20 cellular contexts compared by ENCODE assay signal in genomic region chr12:104701756-104702155, GRCh38.
"Had no signal": no experiment of that assay in that cellular context is flagged by ENCODE, and none has a peak within 500 bp of the region (broad histone marks: within the 10 kb centered on the region; RNA-seq: fewer than 3 reads in every experiment).

No MANE protein-coding gene starts in this region.

- H3K9me3 Mint-ChIP-seq: activated CD8-positive, alpha-beta T cell treated with anti-CD3 and anti-CD28 coated beads for 36 hours; mesothelial cell of epicardium; naive thymus-derived CD8-positive, alpha-beta T cell; neural progenitor cell; T-cell had no signal

- H3K27me3 ChIP-seq: heart right ventricle, neural progenitor cell, tibial nerve had no signal

- H3K4me2 ChIP-seq: neural progenitor cell had no signal

- H2AFZ ChIP-seq: neural progenitor cell had no signal

- H3K27me3 Mint-ChIP-seq: activated CD8-positive, alpha-beta memory T cell treated with anti-CD3 and anti-CD28 coated beads, Interleukin-2, amount 10 ng/mL, durations not matched to agents 7 days and 5 days; activated CD8-positive, alpha-beta T cell treated with anti-CD3 and anti-CD28 coated beads for 36 hours; activated naive CD8-positive, alpha-beta T cell; brain; naive thymus-derived CD8-positive, alpha-beta T cell; T-cell had no signal

- H3K36me3 Mint-ChIP-seq: mesothelial cell of epicardium, neural progenitor cell had no signal

- H3K27ac Mint-ChIP-seq: activated CD8-positive, alpha-beta memory T cell treated with anti-CD3 and anti-CD28 coated beads, Interleukin-2, amount 10 ng/mL, durations not matched to agents 7 days and 5 days; activated CD8-positive, alpha-beta T cell treated with anti-CD3 and anti-CD28 coated beads for 36 hours; activated naive CD8-positive, alpha-beta T cell; brain; mesothelial cell of epicardium; progenitor cell of endocrine pancreas; T-cell had no signal

- H3K4me3 Mint-ChIP-seq: activated CD8-positive, alpha-beta memory T cell treated with anti-CD3 and anti-CD28 coated beads, Interleukin-2, amount 10 ng/mL, durations not matched to agents 7 days and 5 days; activated CD8-positive, alpha-beta T cell treated with anti-CD3 and anti-CD28 coated beads for 36 hours; activated naive CD8-positive, alpha-beta T cell; brain; mesothelial cell of epicardium; naive thymus-derived CD8-positive, alpha-beta T cell; neural progenitor cell; T-cell had no signal

- DNase-seq: activated CD4-positive, alpha-beta T cell treated with anti-CD3 and anti-CD28 coated beads for 4 hours; activated CD4-positive, CD25-positive, alpha-beta regulatory T cell; activated CD8-positive, alpha-beta memory T cell treated with anti-CD3 and anti-CD28 coated beads, Interleukin-2, amount 10 ng/mL, durations not matched to agents 7 days and 5 days; activated CD8-positive, alpha-beta T cell treated with anti-CD3 and anti-CD28 coated beads for 36 hours; activated T-cell treated with anti-CD3 and anti-CD28 coated beads for 4 hours; amygdala; effector CD4-positive, alpha-beta T cell; foreskin fibroblast; heart right ventricle; naive thymus-derived CD8-positive, alpha-beta T cell; stimulated activated CD4-positive, alpha-beta T cell treated with anti-CD3 and anti-CD28 coated beads, Interleukin-12 subunit alpha, Interleukin-12 subunit beta, amount 100 ng/mL, for 4 hours; stimulated activated CD4-positive, alpha-beta T cell treated with anti-CD3 and anti-CD28 coated beads, Interleukin-4, amount 100 ng/mL, for 4 hours; stimulated activated naive CD8-positive, alpha-beta T cell treated with anti-CD3 and anti-CD28 coated beads, Interleukin-15, Interleukin-2, amounts not matched to agents 100 U/mL and 50 U/mL, for 24 hours; T-cell had no signal

- H3K27ac ChIP-seq: neural progenitor cell, tibial nerve had no signal

- H3K9me3 ChIP-seq: heart right ventricle, tibial nerve had no signal

- H3K4me1 Mint-ChIP-seq: mesothelial cell of epicardium had no signal

- H3K4me1 ChIP-seq: neural progenitor cell had no signal

- H3K36me3 ChIP-seq: neural progenitor cell, tibial nerve had no signal

- H3K4me3 ChIP-seq: neural progenitor cell, tibial nerve had no signal
